10 cellular contexts compared by ENCODE assay signal in the genomic region with DNA sequence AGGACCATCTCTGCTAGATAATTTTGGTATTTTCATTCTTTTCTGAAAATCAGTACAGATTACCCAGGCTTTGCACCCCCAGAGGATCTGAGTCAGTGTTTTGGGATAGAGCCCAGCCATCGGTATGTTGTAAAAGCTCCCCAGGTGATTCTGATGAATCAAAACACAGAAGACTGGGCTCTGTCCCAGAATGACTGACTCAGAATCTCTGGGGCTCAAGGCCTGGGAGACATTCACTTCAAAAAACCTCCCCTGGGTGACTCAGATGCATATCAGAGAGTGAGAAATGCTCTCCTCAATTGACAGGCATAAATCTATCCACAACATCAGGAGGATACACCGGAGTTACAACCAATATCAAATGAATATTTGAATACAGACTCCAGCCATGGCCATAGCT. TPM values are rescaled to one million over a fixed set of nuclear protein-coding genes. Genes with fewer than 3 reads are reported as not detected.
DNase-seq lines count a peak whose midpoint lies in the region; ATAC-seq and TF ChIP-seq lines count a peak whose summit lies in the region.
"Had no signal": no experiment of that assay in that cellular context is flagged by ENCODE, and none has a peak within 500 bp of the region (broad histone marks: within the 10 kb centered on the region; RNA-seq: fewer than 3 reads in every experiment).

No MANE protein-coding gene starts in this region.

- 0% methylated on average over 2 of the region's 2 CpGs for WGBS in SK-N-SH (ENCODE audit: low lambda C conversion rate)
- 13 to 20% methylated on average over 2 of the region's 2 CpGs for WGBS in esophagus squamous epithelium, 2 donors

- peak; percentile 46 for DNase-seq in H4 (ENCODE audit: low spot score)
- no peak for DNase-seq in SK-N-SH
- peak; percentile 86 to 96 for DNase-seq in foreskin fibroblast
- peak; percentile 34 for DNase-seq in superior temporal gyrus (ENCODE audit: extremely low spot score)
- DNase-seq in activated CD4-positive, alpha-beta T cell treated with anti-CD3 and anti-CD28 coated beads for 48 hours = no peak
- no peak for DNase-seq in esophagus squamous epithelium (lab: John Stamatoyannopoulos, UW)
- DNase-seq: NCI-H187 had no signal

- TF ChIP-seq CTCF in SK-N-SH (IDR thresholded peaks at IDR 0.05) = no peak
- TF ChIP-seq CTCF in foreskin fibroblast (IDR thresholded peaks at IDR 0.05; ENCODE audit: low read depth, low read length) = no peak
- TF ChIP-seq CTCF in esophagus squamous epithelium (IDR thresholded peaks at IDR 0.05) = no peak

- H3K27me3 ChIP-seq in SK-N-SH (ENCODE audit: insufficient read depth) = 0 out of 2 replicates have a peak, but pooled peaks cover 7% of the 10 kb centered on the region
- H3K27me3 ChIP-seq in esophagus squamous epithelium = no peaks in the 10 kb centered on the region

- H3K9ac ChIP-seq in SK-N-SH = no peak overlapping the region

- CTCF ChIA-PET in SK-N-SH (lab: Yijun Ruan, JAX) = no interaction called here

- peaks cover 0 to 25% of the 10 kb centered on the region in 2 experiments; a peak in 1 of 4 replicates for H3K4me1 ChIP-seq in SK-N-SH (ENCODE audit: control insufficient read depth in 1 of 2, insufficient read depth in 2 of 2, low read depth in 1 of 2, low read length in 1 of 2)
- peaks cover 0 to 18% (median 0%) of the 10 kb centered on the region in 3 donors for H3K4me1 ChIP-seq in esophagus squamous epithelium

- no peaks in the 10 kb centered on the region for H4K20me1 ChIP-seq in SK-N-SH (ENCODE audit: insufficient read depth)

- H3K9me2 ChIP-seq in SK-N-SH = no peaks in the 10 kb centered on the region

- TF ChIP-seq RAD21 in SK-N-SH (IDR thresholded peaks at IDR 0.05; ENCODE audit: low read length) = no peak

- POLR2A ChIA-PET in SK-N-SH (lab: Yijun Ruan, JAX) = no interaction called here

- H3K4me2 ChIP-seq in SK-N-SH = peak overlapping the region; percentile 54; the same call in 1 of the 2 replicates

- H2AFZ ChIP-seq in SK-N-SH (ENCODE audit: low read depth) = no peak overlapping the region

- H3K4me3 ChIP-seq in SK-N-SH (ENCODE audit: low read depth in 2 of 2, low read length in 1 of 2) = no peak overlapping the region
- H3K4me3 ChIP-seq in foreskin fibroblast (ENCODE audit: low read depth in 1 of 2, low read length in 2 of 2) = no peak overlapping the region
- no peak overlapping the region for H3K4me3 ChIP-seq in esophagus squamous epithelium

- TF ChIP-seq EP300 in SK-N-SH (IDR thresholded peaks at IDR 0.05; ENCODE audit: borderline replicate concordance in 1 of 2, low read depth in 1 of 2, low read length in 1 of 2) = peak in 1 of 2 experiments; percentile 86; a peak in 2 of 4 replicates

- ATAC-seq in GM18873 (IDR thresholded peaks at IDR 0.05; ENCODE audit: low FRiP score, unreplicated experiment) = no peak

- H3K36me3 ChIP-seq in SK-N-SH (replicated peaks in 1 of 2; ENCODE audit: control insufficient read depth in 1 of 2, insufficient read depth in 2 of 2, low read length in 1 of 2) (no peaks in the 10 kb centered on the region), esophagus squamous epithelium (no peaks in the 10 kb centered on the region)

- peak overlapping the region in 1 of 2 experiments; percentile 57; a peak in 2 of 4 replicates for H3K27ac ChIP-seq in SK-N-SH (ENCODE audit: low read depth in 2 of 2, low read length in 1 of 2)
- no peak overlapping the region for H3K27ac ChIP-seq in esophagus squamous epithelium

- TF ChIP-seq POLR2A in esophagus squamous epithelium (IDR thresholded peaks at IDR 0.05) = no peak

- intact Hi-C loops in esophagus squamous epithelium (cut with DNase I) = no loop called here

- no peaks in the 10 kb centered on the region for H3K9me3 ChIP-seq in SK-N-SH
- no peaks in the 10 kb centered on the region for H3K9me3 ChIP-seq in esophagus squamous epithelium

- H3K79me2 ChIP-seq in SK-N-SH (ENCODE audit: insufficient read depth) = no peaks in the 10 kb centered on the region

- H3F3A ChIP-seq in SK-N-SH (replicated peaks; ENCODE audit: insufficient read depth) = peaks cover 15% of the 10 kb centered on the region

TF ChIP-seq in SK-N-SH, 30 proteins besides CTCF, POLR2A, EP300 and RAD21 (continues in another document):
- TF ChIP-seq RFX5 (IDR thresholded peaks at IDR 0.05; ENCODE audit: low read length) (no peak), CHD2 (IDR thresholded peaks at IDR 0.05; ENCODE audit: low read length, partially characterized antibody) (no peak), ELF1 (IDR thresholded peaks at IDR 0.05) (no peak), JUND (IDR thresholded peaks at IDR 0.05) (peak; percentile 90), NFIC (IDR thresholded peaks at IDR 0.05; ENCODE audit: borderline replicate concordance) (peak; percentile 96), TEAD4 (IDR thresholded peaks at IDR 0.05; ENCODE audit: borderline replicate concordance, insufficient read depth) (peak; percentile 52; the same call in 1 of the 2 replicates), TAF1 (IDR thresholded peaks at IDR 0.05; ENCODE audit: borderline replicate concordance, low read depth, low read length) (no peak), SMC3 (IDR thresholded peaks at IDR 0.05; ENCODE audit: low read depth, low read length) (no peak), NRF1 (IDR thresholded peaks at IDR 0.05; ENCODE audit: low read depth, low read length) (no peak), FOXM1 (IDR thresholded peaks at IDR 0.05; ENCODE audit: low read depth) (no peak), MEF2A (IDR thresholded peaks at IDR 0.05; ENCODE audit: borderline replicate concordance, low read depth) (no peak), GABPA (IDR thresholded peaks at IDR 0.05; ENCODE audit: low read depth) (0 out of 2 replicates have a peak, but pooled peaks have one; percentile 16), YY1 (IDR thresholded peaks at IDR 0.05; ENCODE audit: low read depth) (no peak)
- TF ChIP-seq, protein P1, sequence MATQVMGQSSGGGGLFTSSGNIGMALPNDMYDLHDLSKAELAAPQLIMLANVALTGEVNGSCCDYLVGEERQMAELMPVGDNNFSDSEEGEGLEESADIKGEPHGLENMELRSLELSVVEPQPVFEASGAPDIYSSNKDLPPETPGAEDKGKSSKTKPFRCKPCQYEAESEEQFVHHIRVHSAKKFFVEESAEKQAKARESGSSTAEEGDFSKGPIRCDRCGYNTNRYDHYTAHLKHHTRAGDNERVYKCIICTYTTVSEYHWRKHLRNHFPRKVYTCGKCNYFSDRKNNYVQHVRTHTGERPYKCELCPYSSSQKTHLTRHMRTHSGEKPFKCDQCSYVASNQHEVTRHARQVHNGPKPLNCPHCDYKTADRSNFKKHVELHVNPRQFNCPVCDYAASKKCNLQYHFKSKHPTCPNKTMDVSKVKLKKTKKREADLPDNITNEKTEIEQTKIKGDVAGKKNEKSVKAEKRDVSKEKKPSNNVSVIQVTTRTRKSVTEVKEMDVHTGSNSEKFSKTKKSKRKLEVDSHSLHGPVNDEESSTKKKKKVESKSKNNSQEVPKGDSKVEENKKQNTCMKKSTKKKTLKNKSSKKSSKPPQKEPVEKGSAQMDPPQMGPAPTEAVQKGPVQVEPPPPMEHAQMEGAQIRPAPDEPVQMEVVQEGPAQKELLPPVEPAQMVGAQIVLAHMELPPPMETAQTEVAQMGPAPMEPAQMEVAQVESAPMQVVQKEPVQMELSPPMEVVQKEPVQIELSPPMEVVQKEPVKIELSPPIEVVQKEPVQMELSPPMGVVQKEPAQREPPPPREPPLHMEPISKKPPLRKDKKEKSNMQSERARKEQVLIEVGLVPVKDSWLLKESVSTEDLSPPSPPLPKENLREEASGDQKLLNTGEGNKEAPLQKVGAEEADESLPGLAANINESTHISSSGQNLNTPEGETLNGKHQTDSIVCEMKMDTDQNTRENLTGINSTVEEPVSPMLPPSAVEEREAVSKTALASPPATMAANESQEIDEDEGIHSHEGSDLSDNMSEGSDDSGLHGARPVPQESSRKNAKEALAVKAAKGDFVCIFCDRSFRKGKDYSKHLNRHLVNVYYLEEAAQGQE (IDR thresholded peaks at IDR 0.05; ENCODE audit: low read depth, low read length) = no peak
- TF ChIP-seq, protein P2, sequence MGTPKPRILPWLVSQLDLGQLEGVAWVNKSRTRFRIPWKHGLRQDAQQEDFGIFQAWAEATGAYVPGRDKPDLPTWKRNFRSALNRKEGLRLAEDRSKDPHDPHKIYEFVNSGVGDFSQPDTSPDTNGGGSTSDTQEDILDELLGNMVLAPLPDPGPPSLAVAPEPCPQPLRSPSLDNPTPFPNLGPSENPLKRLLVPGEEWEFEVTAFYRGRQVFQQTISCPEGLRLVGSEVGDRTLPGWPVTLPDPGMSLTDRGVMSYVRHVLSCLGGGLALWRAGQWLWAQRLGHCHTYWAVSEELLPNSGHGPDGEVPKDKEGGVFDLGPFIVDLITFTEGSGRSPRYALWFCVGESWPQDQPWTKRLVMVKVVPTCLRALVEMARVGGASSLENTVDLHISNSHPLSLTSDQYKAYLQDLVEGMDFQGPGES (IDR thresholded peaks at IDR 0.05; ENCODE audit: low read depth, low read length) = no peak
- TF ChIP-seq, protein P3, sequence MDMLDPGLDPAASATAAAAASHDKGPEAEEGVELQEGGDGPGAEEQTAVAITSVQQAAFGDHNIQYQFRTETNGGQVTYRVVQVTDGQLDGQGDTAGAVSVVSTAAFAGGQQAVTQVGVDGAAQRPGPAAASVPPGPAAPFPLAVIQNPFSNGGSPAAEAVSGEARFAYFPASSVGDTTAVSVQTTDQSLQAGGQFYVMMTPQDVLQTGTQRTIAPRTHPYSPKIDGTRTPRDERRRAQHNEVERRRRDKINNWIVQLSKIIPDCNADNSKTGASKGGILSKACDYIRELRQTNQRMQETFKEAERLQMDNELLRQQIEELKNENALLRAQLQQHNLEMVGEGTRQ (IDR thresholded peaks at IDR 0.05; ENCODE audit: borderline replicate concordance, low read depth, low read length) = no peak
- TF ChIP-seq, protein P4, sequence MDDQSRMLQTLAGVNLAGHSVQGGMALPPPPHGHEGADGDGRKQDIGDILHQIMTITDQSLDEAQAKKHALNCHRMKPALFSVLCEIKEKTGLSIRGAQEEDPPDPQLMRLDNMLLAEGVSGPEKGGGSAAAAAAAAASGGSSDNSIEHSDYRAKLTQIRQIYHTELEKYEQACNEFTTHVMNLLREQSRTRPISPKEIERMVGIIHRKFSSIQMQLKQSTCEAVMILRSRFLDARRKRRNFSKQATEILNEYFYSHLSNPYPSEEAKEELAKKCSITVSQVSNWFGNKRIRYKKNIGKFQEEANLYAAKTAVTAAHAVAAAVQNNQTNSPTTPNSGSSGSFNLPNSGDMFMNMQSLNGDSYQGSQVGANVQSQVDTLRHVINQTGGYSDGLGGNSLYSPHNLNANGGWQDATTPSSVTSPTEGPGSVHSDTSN (IDR thresholded peaks at IDR 0.05) = peak; percentile 97

RNA-seq across cellular contexts. Expression of a gene that starts 32.6 kb away (rescaled TPM):
- not detected in 2 replicates for total RNA-seq in H4 (2014; rRNA removed; shearing (Covaris generic))
- not detected in 2 replicates for polyA plus RNA-seq in SK-N-SH (2012; rRNA removed)
- not detected in 2 replicates for polyA plus RNA-seq in SK-N-SH (2012; cell fraction: cytosol; rRNA removed)
- polyA plus RNA-seq in SK-N-SH (2012; cell fraction: nucleus; rRNA removed) = not detected in 2 replicates
- total RNA-seq in esophagus squamous epithelium = not detected
- total RNA-seq: activated naive CD4-positive, alpha-beta T cell treated with anti-CD3 and anti-CD28 coated beads, Interleukin-2, amount 50 U/mL, for 72 hours; skeletal muscle tissue had no signal

Comparison
In these comparisons a context has a peak if more than half of its experiments do, and no peak if none do; other contexts are left out.
1. DNase-seq: peak in H4 (single experiment), foreskin fibroblast (2 of 2) and superior temporal gyrus (single experiment); none in SK-N-SH (single experiment), activated CD4-positive, alpha-beta T cell treated with anti-CD3 and anti-CD28 coated beads for 48 hours (single experiment) and esophagus squamous epithelium (single experiment).